In the genomic region with DNA sequence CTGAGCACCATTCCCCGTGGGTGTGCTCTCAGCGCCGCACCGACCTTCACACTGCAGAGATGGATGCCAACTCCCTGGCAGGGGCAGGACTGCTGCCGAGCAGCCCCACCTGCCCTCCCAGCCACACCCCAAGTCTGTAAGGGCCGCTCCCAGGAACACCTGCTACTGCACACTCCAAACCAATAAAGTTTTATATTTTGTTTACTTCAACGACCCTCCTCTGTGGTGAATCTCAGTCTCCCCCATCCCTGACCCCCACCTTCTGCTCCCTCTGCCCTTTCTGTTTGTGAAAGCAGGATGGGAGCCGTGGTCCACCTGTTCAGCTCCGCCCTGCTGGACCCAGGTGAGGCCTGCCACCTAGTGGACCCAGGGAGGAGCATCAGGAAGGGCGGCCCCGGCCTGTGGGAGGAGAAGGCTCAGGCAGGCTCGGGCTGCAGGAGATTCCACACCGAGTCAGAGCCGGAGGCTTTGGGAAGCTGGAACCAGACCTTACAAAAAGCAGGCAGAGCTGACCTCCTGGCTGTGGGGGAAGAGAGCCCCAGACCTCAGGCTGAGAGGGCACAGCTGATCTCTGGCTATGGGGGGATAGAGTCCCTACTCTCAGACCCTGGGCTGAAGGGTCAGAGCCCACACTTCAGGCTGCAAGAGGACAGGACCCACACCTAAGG, we compare ENCODE assay signal across 1 cellular context.
TF ChIP-seq lines count a peak whose summit lies in the region.

No MANE protein-coding gene starts in this region.

TF ChIP-seq in HEK293, 187 proteins besides CTCF, POLR2A, EP300 and RAD21 (continued from another document):
- TF ChIP-seq, protein P1, sequence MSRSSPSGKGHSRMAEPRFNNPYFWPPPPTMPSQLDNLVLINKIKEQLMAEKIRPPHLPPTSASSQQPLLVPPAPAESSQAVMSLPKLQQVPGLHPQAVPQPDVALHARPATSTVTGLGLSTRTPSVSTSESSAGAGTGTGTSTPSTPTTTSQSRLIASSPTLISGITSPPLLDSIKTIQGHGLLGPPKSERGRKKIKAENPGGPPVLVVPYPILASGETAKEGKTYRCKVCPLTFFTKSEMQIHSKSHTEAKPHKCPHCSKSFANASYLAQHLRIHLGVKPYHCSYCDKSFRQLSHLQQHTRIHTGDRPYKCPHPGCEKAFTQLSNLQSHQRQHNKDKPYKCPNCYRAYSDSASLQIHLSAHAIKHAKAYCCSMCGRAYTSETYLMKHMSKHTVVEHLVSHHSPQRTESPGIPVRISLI (tag by site-specific recombination; IDR thresholded peaks at IDR 0.05) = no peak
- TF ChIP-seq ZNF596 (tag by site-specific recombination; IDR thresholded peaks at IDR 0.05) = no peak
- no peak for TF ChIP-seq ZBTB7A (tag by site-specific recombination; IDR thresholded peaks at IDR 0.05; ENCODE audit: low read depth)
- no peak for TF ChIP-seq ZNF394 (tag by site-specific recombination; IDR thresholded peaks at IDR 0.05; ENCODE audit: borderline replicate concordance)
- no peak for TF ChIP-seq ZNF544 (tag by site-specific recombination; IDR thresholded peaks at IDR 0.05)
- TF ChIP-seq SP7 (tag by site-specific recombination; IDR thresholded peaks at IDR 0.05) = peak; percentile 21; the same call in 1 of the 2 replicates
- TF ChIP-seq, protein P2, sequence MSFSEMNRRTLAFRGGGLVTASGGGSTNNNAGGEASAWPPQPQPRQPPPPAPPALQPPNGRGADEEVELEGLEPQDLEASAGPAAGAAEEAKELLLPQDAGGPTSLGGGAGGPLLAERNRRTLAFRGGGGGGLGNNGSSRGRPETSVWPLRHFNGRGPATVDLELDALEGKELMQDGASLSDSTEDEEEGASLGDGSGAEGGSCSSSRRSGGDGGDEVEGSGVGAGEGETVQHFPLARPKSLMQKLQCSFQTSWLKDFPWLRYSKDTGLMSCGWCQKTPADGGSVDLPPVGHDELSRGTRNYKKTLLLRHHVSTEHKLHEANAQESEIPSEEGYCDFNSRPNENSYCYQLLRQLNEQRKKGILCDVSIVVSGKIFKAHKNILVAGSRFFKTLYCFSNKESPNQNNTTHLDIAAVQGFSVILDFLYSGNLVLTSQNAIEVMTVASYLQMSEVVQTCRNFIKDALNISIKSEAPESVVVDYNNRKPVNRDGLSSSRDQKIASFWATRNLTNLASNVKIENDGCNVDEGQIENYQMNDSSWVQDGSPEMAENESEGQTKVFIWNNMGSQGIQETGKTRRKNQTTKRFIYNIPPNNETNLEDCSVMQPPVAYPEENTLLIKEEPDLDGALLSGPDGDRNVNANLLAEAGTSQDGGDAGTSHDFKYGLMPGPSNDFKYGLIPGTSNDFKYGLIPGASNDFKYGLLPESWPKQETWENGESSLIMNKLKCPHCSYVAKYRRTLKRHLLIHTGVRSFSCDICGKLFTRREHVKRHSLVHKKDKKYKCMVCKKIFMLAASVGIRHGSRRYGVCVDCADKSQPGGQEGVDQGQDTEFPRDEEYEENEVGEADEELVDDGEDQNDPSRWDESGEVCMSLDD (tag by site-specific recombination; IDR thresholded peaks at IDR 0.05) = no peak; the same call in 1 of the 2 replicates
- TF ChIP-seq KLF1 (tag by site-specific recombination; IDR thresholded peaks at IDR 0.05) = peak; percentile 97
- no peak for TF ChIP-seq ZNF707 (tag by site-specific recombination; IDR thresholded peaks at IDR 0.05)
- TF ChIP-seq ZNF155 (tag by site-specific recombination; IDR thresholded peaks at IDR 0.05) = no peak
- TF ChIP-seq ZFP37 (tag by site-specific recombination; IDR thresholded peaks at IDR 0.05) = no peak
- TF ChIP-seq KLF7 (tag by site-specific recombination; IDR thresholded peaks at IDR 0.05; ENCODE audit: borderline replicate concordance) = no peak
- no peak for TF ChIP-seq ZNF148 (tag by site-specific recombination; IDR thresholded peaks at IDR 0.05; ENCODE audit: borderline replicate concordance)
